ENCODE assay signal across 31 cellular contexts in the genomic region with DNA sequence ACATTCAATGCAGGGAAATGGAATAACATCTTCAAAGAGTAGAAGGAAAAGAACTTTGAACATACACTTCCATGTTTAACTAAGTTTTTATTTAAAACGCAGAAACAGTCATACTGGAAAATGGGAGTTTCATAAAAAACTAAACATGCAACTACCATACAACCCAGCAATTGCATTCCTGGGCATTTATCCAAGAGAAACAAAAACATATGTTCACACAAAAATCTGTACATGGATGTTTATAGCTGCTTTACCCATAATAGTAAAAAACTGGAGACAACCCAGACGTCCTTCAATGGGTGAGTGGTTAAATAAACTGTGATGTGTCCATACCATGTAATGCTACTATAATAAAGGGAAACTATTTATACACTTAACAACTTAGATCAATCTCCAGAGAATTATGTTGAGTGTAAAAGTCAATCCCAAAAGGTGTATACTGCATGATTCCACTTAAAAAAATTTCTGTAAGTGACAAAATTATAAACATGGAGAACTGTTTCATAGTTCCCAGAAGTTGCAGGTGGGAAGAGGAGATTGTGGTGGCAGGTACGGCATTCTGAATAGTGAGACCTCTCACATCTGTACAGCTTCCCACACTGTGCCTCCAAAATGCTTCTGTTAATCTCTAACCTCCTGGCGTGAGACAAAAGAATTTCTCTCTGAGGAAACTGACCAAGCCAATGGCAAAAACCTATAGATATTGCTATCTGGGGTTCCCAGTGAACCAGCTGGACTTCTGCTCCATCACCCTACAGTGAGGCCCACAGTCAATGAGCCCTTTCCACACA. TPM values are rescaled to one million over a fixed set of nuclear protein-coding genes. Genes with fewer than 3 reads are reported as not detected.
DNase-seq lines count a peak whose midpoint lies in the region; ATAC-seq and TF ChIP-seq lines count a peak whose summit lies in the region.
"Had no signal": no experiment of that assay in that cellular context is flagged by ENCODE, and none has a peak within 500 bp of the region (broad histone marks: within the 10 kb centered on the region; RNA-seq: fewer than 3 reads in every experiment).

No MANE protein-coding gene starts in this region.

- H3K27me3 ChIP-seq in adipocyte (replicated peaks; ENCODE audit: control insufficient read depth, insufficient read depth, low read length) (no peaks in the 10 kb centered on the region), tibial artery (no peaks in the 10 kb centered on the region)
- H3K27me3 ChIP-seq: ascending aorta, ovary, right atrium auricular region had no signal

- H3K27ac Mint-ChIP-seq in activated naive CD8-positive, alpha-beta T cell, result peak overlapping the region; percentile 68
- no peak overlapping the region for H3K27ac Mint-ChIP-seq in activated naive CD8-positive, alpha-beta T cell treated with anti-CD3 and anti-CD28 coated beads for 36 hours
- H3K27ac Mint-ChIP-seq: activated T-helper 1 cell treated with anti-CD3 and anti-CD28 coated beads, Interleukin-12 subunit alpha, Interleukin-12 subunit beta, Interleukin-2, Interleukin-4 antibody, amounts not matched to agents 30 ng/mL and 10 ng/mL and 1 ng/mL, durations not matched to agents 14 hours and 24 hours and 36 hours; IgD-negative memory B cell; T-helper 1 cell treated with Interleukin-12 subunit alpha and Interleukin-12 subunit beta and Interleukin-4 antibody, amounts not matched to agents 30 μg/mL and 1 μg/mL, for 36 hours had no signal

- ATAC-seq in HG02798 (IDR thresholded peaks at IDR 0.05; ENCODE audit: poor library complexity, unreplicated experiment), result no peak
- ATAC-seq: gastroesophageal sphincter; left lobe of liver; natural killer cell; Panc1; stimulated activated naive CD8-positive, alpha-beta T cell treated with anti-CD3 and anti-CD28 coated beads, Interleukin-15, Interleukin-2, amounts not matched to agents 100 U/mL and 50 U/mL, for 24 hours had no signal

- no peak for DNase-seq in activated naive CD8-positive, alpha-beta T cell treated with anti-CD3 and anti-CD28 coated beads for 36 hours
- DNase-seq in adipocyte (ENCODE audit: low read depth) (peak; percentile 69), fibroblast of the aortic adventitia (ENCODE audit: low read depth) (peak; percentile 40), tibial artery (no peak), ecto neural progenitor cell (ENCODE audit: low spot score) (no peak), posterior vena cava (ENCODE audit: low spot score) (no peak)
- DNase-seq: activated CD4-positive, alpha-beta T cell treated with anti-CD3 and anti-CD28 coated beads for 1 hour; activated naive CD4-positive, alpha-beta T cell treated with anti-CD3 and anti-CD28 coated beads, Interleukin-2, amount 50 U/mL, for 16 hours; C1 segment of cervical spinal cord; effector CD8-positive, alpha-beta T cell; HCEC 1CT; hippocampal formation; immature natural killer cell; natural killer cell; NCI-H1417; NCI-H526; ovary; stimulated activated CD4-positive, alpha-beta T cell treated with anti-CD3 and anti-CD28 coated beads, Interleukin-4, amount 100 ng/mL, for 24 hours; stimulated activated naive CD8-positive, alpha-beta T cell treated with anti-CD3 and anti-CD28 coated beads, Interleukin-15, Interleukin-2, amounts not matched to agents 100 U/mL and 50 U/mL, for 24 hours had no signal

- peak overlapping the region; percentile 33 to 68 for H3K27ac ChIP-seq in tibial artery
- H3K27ac ChIP-seq: gastroesophageal sphincter, ovary, right atrium auricular region had no signal

- peaks cover 3% of the 10 kb centered on the region for H3K36me3 Mint-ChIP-seq in activated naive CD8-positive, alpha-beta T cell
- H3K36me3 Mint-ChIP-seq in activated naive CD8-positive, alpha-beta T cell treated with anti-CD3 and anti-CD28 coated beads for 36 hours, result no peaks in the 10 kb centered on the region
- H3K36me3 Mint-ChIP-seq: immature natural killer cell, natural killer cell had no signal

- intact Hi-C loops in tibial artery (cut with DNase I; ENCODE audit: low total_unique reads) (no loop called here), posterior vena cava (cut with DNase I) (no loop called here)

- no peak overlapping the region for H3K4me3 Mint-ChIP-seq in activated naive CD8-positive, alpha-beta T cell
- no peak overlapping the region for H3K4me3 Mint-ChIP-seq in activated naive CD8-positive, alpha-beta T cell treated with anti-CD3 and anti-CD28 coated beads for 36 hours
- H3K4me3 Mint-ChIP-seq: activated T-helper 1 cell treated with anti-CD3 and anti-CD28 coated beads, Interleukin-12 subunit alpha, Interleukin-12 subunit beta, Interleukin-2, Interleukin-4 antibody, amounts not matched to agents 30 ng/mL and 10 ng/mL and 1 ng/mL, durations not matched to agents 14 hours and 24 hours and 36 hours; central memory CD8-positive, alpha-beta T cell; IgD-negative memory B cell; immature natural killer cell; natural killer cell; T-helper 1 cell treated with Interleukin-12 subunit alpha and Interleukin-12 subunit beta and Interleukin-4 antibody, amounts not matched to agents 30 μg/mL and 1 μg/mL, for 36 hours had no signal

- no peak overlapping the region for H3K9ac ChIP-seq in adipocyte (ENCODE audit: low read length)

- H3K9me3 Mint-ChIP-seq in activated naive CD8-positive, alpha-beta T cell (ENCODE audit: low read depth), result no peaks in the 10 kb centered on the region
- H3K9me3 Mint-ChIP-seq in activated naive CD8-positive, alpha-beta T cell treated with anti-CD3 and anti-CD28 coated beads for 36 hours, result no peaks in the 10 kb centered on the region
- H3K9me3 Mint-ChIP-seq: activated T-helper 1 cell treated with anti-CD3 and anti-CD28 coated beads, Interleukin-12 subunit alpha, Interleukin-12 subunit beta, Interleukin-2, Interleukin-4 antibody, amounts not matched to agents 30 ng/mL and 10 ng/mL and 1 ng/mL, durations not matched to agents 14 hours and 24 hours and 36 hours; central memory CD8-positive, alpha-beta T cell; IgD-negative memory B cell; immature natural killer cell; natural killer cell; T-helper 1 cell treated with Interleukin-12 subunit alpha and Interleukin-12 subunit beta and Interleukin-4 antibody, amounts not matched to agents 30 μg/mL and 1 μg/mL, for 36 hours had no signal

- peaks cover 33% of the 10 kb centered on the region for H3K4me1 ChIP-seq in adipocyte (ENCODE audit: control insufficient read depth, insufficient read depth, low read length)
- peaks cover 0 to 71% (median 41%) of the 10 kb centered on the region in 4 donors for H3K4me1 ChIP-seq in tibial artery
- H3K4me1 ChIP-seq: right atrium auricular region had no signal

- H3K4me1 Mint-ChIP-seq in activated naive CD8-positive, alpha-beta T cell (ENCODE audit: low read depth), result peaks cover 54% of the 10 kb centered on the region
- peaks cover 60% of the 10 kb centered on the region for H3K4me1 Mint-ChIP-seq in activated naive CD8-positive, alpha-beta T cell treated with anti-CD3 and anti-CD28 coated beads for 36 hours

- H3K9me3 ChIP-seq in adipocyte (ENCODE audit: control insufficient read depth, low read length), result no peaks in the 10 kb centered on the region
- H3K9me3 ChIP-seq in tibial artery, result no peaks in the 10 kb centered on the region
- H3K9me3 ChIP-seq: ascending aorta, gastroesophageal sphincter, ovary, right atrium auricular region, thoracic aorta had no signal

- H3K4me3 ChIP-seq in adipocyte (ENCODE audit: low read length) (no peak overlapping the region), fibroblast of the aortic adventitia (ENCODE audit: low read depth, low read length) (no peak overlapping the region), tibial artery (no peak overlapping the region)
- H3K4me3 ChIP-seq: ascending aorta, gastroesophageal sphincter, ovary, right atrium auricular region, thoracic aorta had no signal

- H3K27me3 Mint-ChIP-seq in activated naive CD8-positive, alpha-beta T cell, result no peaks in the 10 kb centered on the region
- H3K27me3 Mint-ChIP-seq in activated naive CD8-positive, alpha-beta T cell treated with anti-CD3 and anti-CD28 coated beads for 36 hours, result no peaks in the 10 kb centered on the region
- H3K27me3 Mint-ChIP-seq: central memory CD8-positive, alpha-beta T cell had no signal

- H3K36me3 ChIP-seq in adipocyte (ENCODE audit: control insufficient read depth, insufficient read depth, low read length, severe bottlenecking) (no peaks in the 10 kb centered on the region), tibial artery (no peaks in the 10 kb centered on the region)
- H3K36me3 ChIP-seq: ascending aorta, gastroesophageal sphincter, ovary, right atrium auricular region, thoracic aorta had no signal

- TF ChIP-seq CTCF in fibroblast of the aortic adventitia (IDR thresholded peaks at IDR 0.05; ENCODE audit: insufficient read depth, low read length) (no peak), tibial artery (IDR thresholded peaks at IDR 0.05) (no peak)

RNA-seq across cellular contexts. Expression of a gene that starts 23.1 kb away (rescaled TPM):
- total RNA-seq in activated naive CD8-positive, alpha-beta T cell treated with anti-CD3 and anti-CD28 coated beads for 36 hours, result 100 to 1,000 TPM; 108 to 110 TPM
- 1.9 and 6.6 TPM in 2 replicates for total RNA-seq in fibroblast of the aortic adventitia (ENCODE audit: low replicate concordance)
- 1 to 10 TPM; 6.9 to 7.4 TPM for total RNA-seq in posterior vena cava

RNA-seq across cellular contexts. Expression of a gene that starts 40.8 kb away (rescaled TPM):
- total RNA-seq in activated naive CD8-positive, alpha-beta T cell treated with anti-CD3 and anti-CD28 coated beads for 36 hours, result 10 to 100 TPM; 76.1 to 81.8 TPM
- 20.8 and 36.6 TPM in 2 replicates for total RNA-seq in fibroblast of the aortic adventitia (ENCODE audit: low replicate concordance)
- 10 to 100 TPM; 12.2 to 24.3 TPM for total RNA-seq in posterior vena cava

Comparison
In these comparisons a context has a peak if more than half of its experiments do, and no peak if none do; other contexts are left out.
1. DNase-seq: peak in adipocyte (single experiment) and fibroblast of the aortic adventitia (single experiment); none in activated naive CD8-positive, alpha-beta T cell treated with anti-CD3 and anti-CD28 coated beads for 36 hours (single experiment), tibial artery (0 of 2), ecto neural progenitor cell (single experiment) and posterior vena cava (single experiment).
2. RNA of a gene that starts 23.1 kb away (total RNA-seq): 108 to 110 TPM in activated naive CD8-positive, alpha-beta T cell treated with anti-CD3 and anti-CD28 coated beads for 36 hours; 6.9 to 7.4 TPM in posterior vena cava and 1.9 to 6.6 TPM in fibroblast of the aortic adventitia; every median in the first group is over 10 times any median in the second.